ENCODE assay signal across 11 cellular contexts in genomic region chr5:91126448-91126847, GRCh38.
DNase-seq lines count a peak whose midpoint lies in the region; ATAC-seq, FAIRE-seq and TF ChIP-seq lines count a peak whose summit lies in the region.
"Had no signal": no experiment of that assay in that cellular context is flagged by ENCODE, and none has a peak within 500 bp of the region (broad histone marks: within the 10 kb centered on the region; RNA-seq: fewer than 3 reads in every experiment).

No MANE protein-coding gene starts in this region.

- H3K9me3 ChIP-seq in RWPE2 (ENCODE audit: severe bottlenecking) (no peaks in the 10 kb centered on the region), pancreas (no peaks in the 10 kb centered on the region)
- H3K9me3 ChIP-seq: BLaER1 had no signal

- H3K36me3 ChIP-seq in ACC112 (ENCODE audit: insufficient read depth, low read length) (no peaks in the 10 kb centered on the region), RWPE2 (ENCODE audit: low read depth) (no peaks in the 10 kb centered on the region), pancreas (no peaks in the 10 kb centered on the region)
- H3K36me3 ChIP-seq: BLaER1 had no signal

- intact Hi-C loops in pancreas (cut with DNase I), result no loop called here

- DNase-seq in RWPE2 (ENCODE audit: low spot score) (no peak), fibroblast of peridontal ligament (ENCODE audit: extremely low read depth) (peak; percentile 97), pancreas (peak in 2 of 6 donors; percentile 43 to 48), NCI-H748 (lab: John Stamatoyannopoulos, UW; ENCODE audit: unreplicated experiment) (no peak), putamen (ENCODE audit: low spot score) (no peak), NCI-H146 treated with DMSO at 0.1 percent for 48 hours (lab: John Stamatoyannopoulos, UW; ENCODE audit: unreplicated experiment) (no peak)

- WGBS in pancreas, 2 donors, result 4 to 7% methylated on average over 1 of the region's 1 CpG

- peak; percentile 9 for FAIRE-seq in pancreas (lab: Jason Lieb, UNC)
- FAIRE-seq: colon had no signal

- peak; percentile 29; the same call in 1 of the 3 replicates for ATAC-seq in RWPE2 (ENCODE audit: low read depth)
- ATAC-seq in pancreas, result peak; percentile 66 to 87 (median 78)
- no peak for ATAC-seq in HG02884 (IDR thresholded peaks at IDR 0.05; ENCODE audit: unreplicated experiment)

- H2AFZ ChIP-seq in ACC112 (ENCODE audit: low read length, unreplicated experiment), result no peak overlapping the region

- H3K27me3 ChIP-seq in ACC112 (ENCODE audit: insufficient read depth, low read length), result no peaks in the 10 kb centered on the region
- no peaks in the 10 kb centered on the region for H3K27me3 ChIP-seq in RWPE2 (ENCODE audit: insufficient read depth, poor library complexity, severe bottlenecking)
- H3K27me3 ChIP-seq in pancreas, result no peaks in the 10 kb centered on the region
- H3K27me3 ChIP-seq: BLaER1 had no signal

- H3K79me2 ChIP-seq in ACC112 (ENCODE audit: control insufficient read depth, insufficient read depth, low read length, unreplicated experiment), result no peaks in the 10 kb centered on the region

- H3K27ac ChIP-seq in ACC112 (ENCODE audit: low read depth, low read length), result peak overlapping the region; percentile 45
- peak overlapping the region; percentile 11 for H3K27ac ChIP-seq in RWPE2 (ENCODE audit: poor library complexity, severe bottlenecking)
- peak overlapping the region in 3 of 4 donors; percentile 44 to 95 (median 88) for H3K27ac ChIP-seq in pancreas
- H3K27ac ChIP-seq: BLaER1, RWPE1 had no signal

- H3K4me3 ChIP-seq in ACC112 (ENCODE audit: low read depth, low read length), result no peak overlapping the region
- no peak overlapping the region for H3K4me3 ChIP-seq in RWPE2 (ENCODE audit: severe bottlenecking)
- H3K4me3 ChIP-seq in pancreas, result no peak overlapping the region
- H3K4me3 ChIP-seq: BLaER1 had no signal

- TF ChIP-seq CTCF in RWPE2 (IDR thresholded peaks at IDR 0.05; ENCODE audit: poor library complexity, severe bottlenecking), result no peak
- TF ChIP-seq CTCF in pancreas (IDR thresholded peaks at IDR 0.05), result no peak

- H3K4me1 ChIP-seq in ACC112 (ENCODE audit: control insufficient read depth, insufficient read depth, low read length, unreplicated experiment), result peaks cover 43% of the 10 kb centered on the region
- peaks cover 11% of the 10 kb centered on the region for H3K4me1 ChIP-seq in RWPE2 (ENCODE audit: insufficient read depth, poor library complexity, severe bottlenecking)
- H3K4me1 ChIP-seq in pancreas, result peaks cover 0 to 76% (median 25%) of the 10 kb centered on the region in 3 donors
- H3K4me1 ChIP-seq: BLaER1 had no signal

Comparison
In these comparisons a context has a peak if more than half of its experiments do, and no peak if none do; other contexts are left out.
1. H3K27ac ChIP-seq: peak in every context shown above with its lines; median percentile 88 in pancreas; 45 in ACC112; 11 in RWPE2.